Comparison of ENCODE assay signal across 1 cellular context in the genomic region with DNA sequence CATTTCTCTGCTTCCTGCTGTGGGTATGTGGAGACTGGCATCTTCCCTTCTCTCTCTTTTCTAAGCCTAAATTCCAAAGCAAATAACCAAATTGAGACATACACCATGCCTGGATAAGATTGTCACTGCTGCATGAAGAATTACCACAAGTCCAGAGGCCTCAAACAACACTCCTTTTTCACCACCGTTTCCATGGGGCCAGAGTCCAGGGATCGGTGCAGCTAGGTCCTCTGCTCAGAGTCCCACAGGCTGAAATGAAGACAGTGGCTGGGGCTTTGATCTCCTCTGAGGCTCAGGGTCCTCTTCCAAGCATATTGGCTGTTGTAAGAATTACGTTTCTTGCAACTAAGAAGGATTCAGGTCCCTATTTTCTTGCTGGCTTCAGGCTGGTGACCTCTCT.
A peak's percentile ranks its signal among the peaks of the same experiment; 100 is the strongest.
TF ChIP-seq lines count a peak whose summit lies in the region.

No MANE protein-coding gene starts in this region.

TF ChIP-seq in HepG2, 621 proteins besides CTCF, POLR2A, EP300 and RAD21 (continued from another document and continues in another):
- no peak for TF ChIP-seq GATA4 (IDR thresholded peaks at IDR 0.05; ENCODE audit: borderline replicate concordance, low read depth)
- 0 out of 2 replicates have a peak, but pooled peaks have one; percentile 8 for TF ChIP-seq NR2F6 (IDR thresholded peaks at IDR 0.05)
- TF ChIP-seq NR2F6 (CRISPR knock-in tag; IDR thresholded peaks at IDR 0.05): no peak
- 0 out of 2 replicates have a peak, but pooled peaks have one; percentile 32 for TF ChIP-seq HDAC2 (CRISPR knock-in tag; IDR thresholded peaks at IDR 0.05)
- TF ChIP-seq, protein P1, sequence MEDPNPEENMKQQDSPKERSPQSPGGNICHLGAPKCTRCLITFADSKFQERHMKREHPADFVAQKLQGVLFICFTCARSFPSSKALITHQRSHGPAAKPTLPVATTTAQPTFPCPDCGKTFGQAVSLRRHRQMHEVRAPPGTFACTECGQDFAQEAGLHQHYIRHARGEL (CRISPR knock-in tag; IDR thresholded peaks at IDR 0.05): no peak
- no peak for TF ChIP-seq ZNF746 (CRISPR knock-in tag; IDR thresholded peaks at IDR 0.05)
- TF ChIP-seq DNMT3B (CRISPR knock-in tag; conservative IDR thresholded peaks at IDR 0.05): no peak
- TF ChIP-seq TP53 (CRISPR knock-in tag; conservative IDR thresholded peaks at IDR 0.05): no peak
- no peak for TF ChIP-seq ELK4 (CRISPR knock-in tag; IDR thresholded peaks at IDR 0.05; ENCODE audit: borderline replicate concordance)
- TF ChIP-seq CEBPG (CRISPR knock-in tag; IDR thresholded peaks at IDR 0.05): peak; percentile 37; the same call in 1 of the 2 replicates
- TF ChIP-seq MTF2 (CRISPR knock-in tag; IDR thresholded peaks at IDR 0.05; ENCODE audit: borderline replicate concordance): no peak
- no peak for TF ChIP-seq ZNF557 (CRISPR knock-in tag; IDR thresholded peaks at IDR 0.05)
- no peak for TF ChIP-seq PHF8 (CRISPR knock-in tag; IDR thresholded peaks at IDR 0.05)
- no peak for TF ChIP-seq ZNF839 (CRISPR knock-in tag; IDR thresholded peaks at IDR 0.05; ENCODE audit: borderline replicate concordance)
- no peak for TF ChIP-seq PHF5A (CRISPR knock-in tag; IDR thresholded peaks at IDR 0.05; ENCODE audit: low read depth, unreplicated experiment)
- TF ChIP-seq NFIC (IDR thresholded peaks at IDR 0.05; ENCODE audit: low read length): no peak
- TF ChIP-seq ZNF788 (CRISPR knock-in tag; IDR thresholded peaks at IDR 0.05; ENCODE audit: borderline replicate concordance): no peak
- TF ChIP-seq KDM1A (CRISPR knock-in tag; IDR thresholded peaks at IDR 0.05): no peak
- TF ChIP-seq HNF4G (IDR thresholded peaks at IDR 0.05; ENCODE audit: borderline replicate concordance, low read depth, low read length): peak; percentile 88
- TF ChIP-seq HNF4G (CRISPR knock-in tag; IDR thresholded peaks at IDR 0.05; ENCODE audit: borderline replicate concordance, low read depth): peak; percentile 73; the same call in 1 of the 2 replicates
- TF ChIP-seq ZFX (CRISPR knock-in tag; IDR thresholded peaks at IDR 0.05; ENCODE audit: low read depth): peak; percentile 43; the same call in 1 of the 2 replicates
- no peak for TF ChIP-seq TCF12 (IDR thresholded peaks at IDR 0.05)
- no peak for TF ChIP-seq TCF12 (CRISPR knock-in tag; IDR thresholded peaks at IDR 0.05)
- TF ChIP-seq SAP130 (CRISPR knock-in tag; IDR thresholded peaks at IDR 0.05; ENCODE audit: low read depth): 0 out of 2 replicates have a peak, but pooled peaks have one; percentile 33
- TF ChIP-seq NCOR1 (IDR thresholded peaks at IDR 0.05; ENCODE audit: borderline replicate concordance, low read length): peak; percentile 63; the same call in 1 of the 2 replicates
- TF ChIP-seq, protein P2, sequence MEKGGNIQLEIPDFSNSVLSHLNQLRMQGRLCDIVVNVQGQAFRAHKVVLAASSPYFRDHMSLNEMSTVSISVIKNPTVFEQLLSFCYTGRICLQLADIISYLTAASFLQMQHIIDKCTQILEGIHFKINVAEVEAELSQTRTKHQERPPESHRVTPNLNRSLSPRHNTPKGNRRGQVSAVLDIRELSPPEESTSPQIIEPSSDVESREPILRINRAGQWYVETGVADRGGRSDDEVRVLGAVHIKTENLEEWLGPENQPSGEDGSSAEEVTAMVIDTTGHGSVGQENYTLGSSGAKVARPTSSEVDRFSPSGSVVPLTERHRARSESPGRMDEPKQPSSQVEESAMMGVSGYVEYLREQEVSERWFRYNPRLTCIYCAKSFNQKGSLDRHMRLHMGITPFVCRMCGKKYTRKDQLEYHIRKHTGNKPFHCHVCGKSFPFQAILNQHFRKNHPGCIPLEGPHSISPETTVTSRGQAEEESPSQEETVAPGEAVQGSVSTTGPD (CRISPR knock-in tag; IDR thresholded peaks at IDR 0.05): peak; percentile 77
- TF ChIP-seq SMC3 (IDR thresholded peaks at IDR 0.05; ENCODE audit: low read length): 0 out of 2 replicates have a peak, but pooled peaks have one; percentile 8
- TF ChIP-seq IKZF1 (IDR thresholded peaks at IDR 0.05): no peak
- TF ChIP-seq, protein P3, sequence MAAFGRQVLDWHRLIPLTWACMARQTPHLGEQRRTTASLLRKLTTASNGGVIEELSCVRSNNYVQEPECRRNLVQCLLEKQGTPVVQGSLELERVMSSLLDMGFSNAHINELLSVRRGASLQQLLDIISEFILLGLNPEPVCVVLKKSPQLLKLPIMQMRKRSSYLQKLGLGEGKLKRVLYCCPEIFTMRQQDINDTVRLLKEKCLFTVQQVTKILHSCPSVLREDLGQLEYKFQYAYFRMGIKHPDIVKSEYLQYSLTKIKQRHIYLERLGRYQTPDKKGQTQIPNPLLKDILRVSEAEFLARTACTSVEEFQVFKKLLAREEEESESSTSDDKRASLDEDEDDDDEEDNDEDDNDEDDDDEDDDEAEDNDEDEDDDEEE (CRISPR knock-in tag; IDR thresholded peaks at IDR 0.05): no peak
- no peak for TF ChIP-seq ZKSCAN8 (CRISPR knock-in tag; IDR thresholded peaks at IDR 0.05; ENCODE audit: borderline replicate concordance)
- 0 out of 2 replicates have a peak, but pooled peaks have one; percentile 21 for TF ChIP-seq TARDBP (CRISPR knock-in tag; IDR thresholded peaks at IDR 0.05)
- no peak for TF ChIP-seq ZNF891 (CRISPR knock-in tag; IDR thresholded peaks at IDR 0.05)
- TF ChIP-seq, protein P4, sequence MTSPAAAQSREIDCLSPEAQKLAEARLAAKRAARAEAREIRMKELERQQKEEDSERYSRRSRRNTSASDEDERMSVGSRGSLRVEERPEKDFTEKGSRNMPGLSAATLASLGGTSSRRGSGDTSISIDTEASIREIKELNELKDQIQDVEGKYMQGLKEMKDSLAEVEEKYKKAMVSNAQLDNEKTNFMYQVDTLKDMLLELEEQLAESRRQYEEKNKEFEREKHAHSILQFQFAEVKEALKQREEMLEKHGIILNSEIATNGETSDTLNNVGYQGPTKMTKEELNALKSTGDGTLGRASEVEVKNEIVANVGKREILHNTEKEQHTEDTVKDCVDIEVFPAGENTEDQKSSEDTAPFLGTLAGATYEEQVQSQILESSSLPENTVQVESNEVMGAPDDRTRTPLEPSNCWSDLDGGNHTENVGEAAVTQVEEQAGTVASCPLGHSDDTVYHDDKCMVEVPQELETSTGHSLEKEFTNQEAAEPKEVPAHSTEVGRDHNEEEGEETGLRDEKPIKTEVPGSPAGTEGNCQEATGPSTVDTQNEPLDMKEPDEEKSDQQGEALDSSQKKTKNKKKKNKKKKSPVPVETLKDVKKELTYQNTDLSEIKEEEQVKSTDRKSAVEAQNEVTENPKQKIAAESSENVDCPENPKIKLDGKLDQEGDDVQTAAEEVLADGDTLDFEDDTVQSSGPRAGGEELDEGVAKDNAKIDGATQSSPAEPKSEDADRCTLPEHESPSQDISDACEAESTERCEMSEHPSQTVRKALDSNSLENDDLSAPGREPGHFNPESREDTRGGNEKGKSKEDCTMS (CRISPR knock-in tag; conservative IDR thresholded peaks at IDR 0.05): no peak
- no peak for TF ChIP-seq AGO1 (IDR thresholded peaks at IDR 0.05; ENCODE audit: low read depth, low read length, poor library complexity, severe bottlenecking)
- TF ChIP-seq ZMYM2 (CRISPR knock-in tag; IDR thresholded peaks at IDR 0.05): peak; percentile 52; the same call in 1 of the 2 replicates
- TF ChIP-seq ZBTB7B (CRISPR knock-in tag; IDR thresholded peaks at IDR 0.05): peak; percentile 24; the same call in 1 of the 2 replicates
- TF ChIP-seq ZNF792 (CRISPR knock-in tag; IDR thresholded peaks at IDR 0.05): no peak
- no peak for TF ChIP-seq SALL2 (CRISPR knock-in tag; IDR thresholded peaks at IDR 0.05)
- no peak for TF ChIP-seq GPN1 (CRISPR knock-in tag; IDR thresholded peaks at IDR 0.05; ENCODE audit: borderline replicate concordance)
- TF ChIP-seq RFXAP (CRISPR knock-in tag; IDR thresholded peaks at IDR 0.05; ENCODE audit: borderline replicate concordance): no peak
- 0 out of 2 replicates have a peak, but pooled peaks have one; percentile 42 for TF ChIP-seq POGK (CRISPR knock-in tag; conservative IDR thresholded peaks at IDR 0.05)
- TF ChIP-seq ZNF672 (CRISPR knock-in tag; IDR thresholded peaks at IDR 0.05): no peak
- TF ChIP-seq, protein P5, sequence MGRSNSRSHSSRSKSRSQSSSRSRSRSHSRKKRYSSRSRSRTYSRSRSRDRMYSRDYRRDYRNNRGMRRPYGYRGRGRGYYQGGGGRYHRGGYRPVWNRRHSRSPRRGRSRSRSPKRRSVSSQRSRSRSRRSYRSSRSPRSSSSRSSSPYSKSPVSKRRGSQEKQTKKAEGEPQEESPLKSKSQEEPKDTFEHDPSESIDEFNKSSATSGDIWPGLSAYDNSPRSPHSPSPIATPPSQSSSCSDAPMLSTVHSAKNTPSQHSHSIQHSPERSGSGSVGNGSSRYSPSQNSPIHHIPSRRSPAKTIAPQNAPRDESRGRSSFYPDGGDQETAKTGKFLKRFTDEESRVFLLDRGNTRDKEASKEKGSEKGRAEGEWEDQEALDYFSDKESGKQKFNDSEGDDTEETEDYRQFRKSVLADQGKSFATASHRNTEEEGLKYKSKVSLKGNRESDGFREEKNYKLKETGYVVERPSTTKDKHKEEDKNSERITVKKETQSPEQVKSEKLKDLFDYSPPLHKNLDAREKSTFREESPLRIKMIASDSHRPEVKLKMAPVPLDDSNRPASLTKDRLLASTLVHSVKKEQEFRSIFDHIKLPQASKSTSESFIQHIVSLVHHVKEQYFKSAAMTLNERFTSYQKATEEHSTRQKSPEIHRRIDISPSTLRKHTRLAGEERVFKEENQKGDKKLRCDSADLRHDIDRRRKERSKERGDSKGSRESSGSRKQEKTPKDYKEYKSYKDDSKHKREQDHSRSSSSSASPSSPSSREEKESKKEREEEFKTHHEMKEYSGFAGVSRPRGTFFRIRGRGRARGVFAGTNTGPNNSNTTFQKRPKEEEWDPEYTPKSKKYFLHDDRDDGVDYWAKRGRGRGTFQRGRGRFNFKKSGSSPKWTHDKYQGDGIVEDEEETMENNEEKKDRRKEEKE (IDR thresholded peaks at IDR 0.05): no peak
- no peak for TF ChIP-seq HOMEZ (CRISPR knock-in tag; IDR thresholded peaks at IDR 0.05; ENCODE audit: low read depth)
- peak; percentile 22; the same call in 1 of the 2 replicates for TF ChIP-seq FOXA3 (CRISPR knock-in tag; IDR thresholded peaks at IDR 0.05)
- peak; percentile 90 for TF ChIP-seq HNF4A (CRISPR knock-in tag; IDR thresholded peaks at IDR 0.05)
- TF ChIP-seq SOX13 (IDR thresholded peaks at IDR 0.05): no peak
- TF ChIP-seq SOX13 (CRISPR knock-in tag; conservative IDR thresholded peaks at IDR 0.05 in 1 of 2, IDR thresholded peaks at IDR 0.05 in 1 of 2): 0 out of 4 replicates have a peak, but pooled peaks of 1 of the 2 experiments have one; percentile 23
- TF ChIP-seq SNAPC2 (CRISPR knock-in tag; IDR thresholded peaks at IDR 0.05): no peak
- TF ChIP-seq KDM5B (CRISPR knock-in tag; IDR thresholded peaks at IDR 0.05; ENCODE audit: borderline replicate concordance): no peak
- TF ChIP-seq KDM2A (CRISPR knock-in tag; IDR thresholded peaks at IDR 0.05; ENCODE audit: borderline replicate concordance, low read depth): no peak
- no peak for TF ChIP-seq FOXO1 (CRISPR knock-in tag; IDR thresholded peaks at IDR 0.05)
- no peak for TF ChIP-seq THAP9 (CRISPR knock-in tag; IDR thresholded peaks at IDR 0.05; ENCODE audit: borderline replicate concordance)
